10 cellular contexts compared by ENCODE assay signal in the genomic region with DNA sequence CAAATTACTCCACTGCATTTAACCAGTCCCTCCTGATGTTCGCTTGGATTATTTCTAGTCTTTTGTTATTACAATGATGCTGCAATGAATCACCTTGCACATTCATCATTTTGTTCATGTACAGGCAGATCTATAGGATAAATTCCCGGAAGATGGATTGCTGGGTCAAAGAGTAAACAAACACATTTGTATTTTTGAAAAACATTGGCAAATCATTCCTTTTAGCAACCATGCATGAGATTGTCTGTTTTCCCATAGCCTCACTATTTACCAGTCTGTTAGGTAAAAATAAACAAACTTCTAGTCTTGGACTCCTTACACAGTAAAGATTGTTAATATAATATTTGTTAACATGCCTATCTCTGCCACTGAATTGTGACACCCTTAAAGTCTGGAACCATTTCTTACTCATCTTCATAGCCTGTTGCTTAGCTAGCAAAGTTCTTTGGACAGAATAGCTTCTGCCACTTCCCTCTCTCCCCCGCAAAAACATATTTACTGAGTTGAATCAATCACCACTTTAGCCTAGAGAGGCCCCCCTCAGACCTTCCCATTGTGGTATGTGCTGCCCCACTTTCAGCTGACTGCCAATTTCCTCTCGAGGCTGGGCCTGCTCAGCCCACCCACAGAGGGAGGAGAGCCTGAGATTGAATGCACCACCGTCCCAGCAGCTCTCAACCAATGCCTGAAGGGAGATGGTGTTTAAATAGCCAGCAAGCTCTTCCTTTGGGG.
DNase-seq lines count a peak whose midpoint lies in the region; ATAC-seq lines count a peak whose summit lies in the region.
"Had no signal": no experiment of that assay in that cellular context is flagged by ENCODE, and none has a peak within 500 bp of the region (broad histone marks: within the 10 kb centered on the region; RNA-seq: fewer than 3 reads in every experiment).

No MANE protein-coding gene starts in this region.

- H3K27me3 ChIP-seq in skeletal muscle satellite cell (ENCODE audit: control insufficient read depth, insufficient read depth, low read length), result no peaks in the 10 kb centered on the region
- H3K27me3 ChIP-seq: body of pancreas, right lobe of liver had no signal

- no peaks in the 10 kb centered on the region for H3K36me3 ChIP-seq in skeletal muscle satellite cell (ENCODE audit: insufficient read depth, low read length)
- H3K36me3 ChIP-seq: right lobe of liver had no signal

- H3K4me3 ChIP-seq in skeletal muscle satellite cell (ENCODE audit: low read length), result no peak overlapping the region
- H3K4me3 ChIP-seq: body of pancreas, right lobe of liver had no signal

- no peaks in the 10 kb centered on the region for H3K9me3 ChIP-seq in skeletal muscle satellite cell (replicated peaks; ENCODE audit: low read length)
- H3K9me3 ChIP-seq: body of pancreas, right lobe of liver had no signal

- peak overlapping the region; percentile 87 for H3K27ac ChIP-seq in epithelial cell of prostate
- H3K27ac ChIP-seq: body of pancreas, right lobe of liver had no signal

- DNase-seq in NCI-H446 treated with DMSO at 0.1 percent for 48 hours (lab: John Stamatoyannopoulos, UW), result peak; percentile 20
- DNase-seq in epithelial cell of prostate (ENCODE audit: low read depth, low spot score), result peak; percentile 52
- no peak for DNase-seq in SKM-1 (lab: John Stamatoyannopoulos, UW; ENCODE audit: unreplicated experiment)
- no peak for DNase-seq in HK-2 (ENCODE audit: unreplicated experiment)
- DNase-seq: right lobe of liver had no signal

- H3K4me2 ChIP-seq in skeletal muscle satellite cell (ENCODE audit: low read length), result peak overlapping the region; percentile 30

- peak overlapping the region; percentile 77 for H3K9ac ChIP-seq in skeletal muscle satellite cell (ENCODE audit: low read depth, low read length)

- ATAC-seq in GM18868 (IDR thresholded peaks at IDR 0.05; ENCODE audit: unreplicated experiment) (peak; percentile 53), HG03159 (IDR thresholded peaks at IDR 0.05; ENCODE audit: unreplicated experiment) (no peak), GM18909 (IDR thresholded peaks at IDR 0.05; ENCODE audit: poor library complexity, unreplicated experiment) (no peak)
- ATAC-seq: body of pancreas had no signal

- H3K4me1 ChIP-seq in skeletal muscle satellite cell (ENCODE audit: control insufficient read depth, insufficient read depth, low read length), result peaks cover 48% of the 10 kb centered on the region
- H3K4me1 ChIP-seq: body of pancreas, right lobe of liver had no signal

Comparison
In these comparisons a context has a peak if more than half of its experiments do, and no peak if none do; other contexts are left out.
1. DNase-seq: peak in NCI-H446 treated with DMSO at 0.1 percent for 48 hours (single experiment) and epithelial cell of prostate (single experiment); none in SKM-1 (single experiment) and HK-2 (single experiment).